In genomic region chr15:75695634-75696302, GRCh38 we compare ENCODE assay signal across 1 cellular context.
TF ChIP-seq lines count a peak whose summit lies in the region.

No MANE protein-coding gene starts in this region.

TF ChIP-seq in GM23338, 12 proteins besides CTCF, POLR2A, EP300 and RAD21 (continued from another document):
- no peak for TF ChIP-seq ZNF462 (CRISPR knock-in tag; IDR thresholded peaks at IDR 0.05)
- TF ChIP-seq NANOG (IDR thresholded peaks at IDR 0.05; ENCODE audit: borderline replicate concordance): no peak
- TF ChIP-seq JUNB (IDR thresholded peaks at IDR 0.05; ENCODE audit: unreplicated experiment): no peak
- TF ChIP-seq ZNF331 (CRISPR knock-in tag; IDR thresholded peaks at IDR 0.05; ENCODE audit: low read depth): no peak
- TF ChIP-seq POLR2AphosphoS5 (IDR thresholded peaks at IDR 0.05; ENCODE audit: low read depth): no peak
- TF ChIP-seq ZNF114 (CRISPR knock-in tag; IDR thresholded peaks at IDR 0.05): no peak
- TF ChIP-seq REST (IDR thresholded peaks at IDR 0.05; ENCODE audit: unreplicated experiment): no peak
- no peak for TF ChIP-seq STAT1 (IDR thresholded peaks at IDR 0.05; ENCODE audit: unreplicated experiment)
